Comparison of ENCODE assay signal across 8 cellular contexts in the genomic region with DNA sequence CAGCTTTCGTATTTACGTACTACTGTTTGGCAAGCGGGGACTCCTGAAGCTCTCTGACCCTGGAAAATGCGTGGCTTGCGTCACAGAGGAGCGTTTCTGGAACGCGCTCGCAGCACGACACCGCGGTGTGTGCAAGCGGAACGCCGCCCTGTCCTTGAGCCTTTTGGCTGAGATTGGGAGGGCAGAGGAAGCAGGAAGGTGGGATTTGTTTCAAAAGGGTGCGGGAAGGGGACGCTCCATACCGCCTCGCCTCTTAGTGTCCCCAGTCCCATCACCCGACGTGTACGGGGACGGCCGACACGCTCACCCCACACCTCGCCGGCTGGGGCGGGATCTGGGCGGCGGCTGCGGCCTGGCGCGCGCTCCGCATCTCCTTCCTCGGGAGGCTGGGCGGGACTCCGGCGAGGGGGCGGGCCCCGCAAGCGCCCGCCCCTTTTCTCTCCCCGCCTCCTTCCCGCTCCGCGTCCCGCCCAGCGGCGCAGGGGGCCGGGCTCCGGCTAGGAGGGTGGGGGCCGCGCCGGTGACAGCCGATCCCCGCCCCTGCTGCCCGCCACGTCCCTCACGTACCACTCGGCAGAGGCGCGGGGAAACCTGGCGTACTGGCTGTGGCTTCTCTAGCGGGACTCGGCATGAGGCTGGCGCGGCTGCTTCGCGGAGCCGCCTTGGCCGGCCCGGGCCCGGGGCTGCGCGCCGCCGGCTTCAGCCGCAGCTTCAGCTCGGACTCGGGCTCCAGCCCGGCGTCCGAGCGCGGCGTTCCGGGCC. TPM values are rescaled to one million over a fixed set of nuclear protein-coding genes. Genes with fewer than 3 reads are reported as not detected.
A peak's percentile ranks its signal among the peaks of the same experiment; 100 is the strongest.
DNase-seq lines count a peak whose midpoint lies in the region; ATAC-seq, FAIRE-seq and TF ChIP-seq lines count a peak whose summit lies in the region.

PDK1 (plus strand) TSS at position 569 of the 762 bp plus-strand sequence; CDS start at position 630, 61 bp downstream.

- no peak for TF ChIP-seq EP300 in H1 (IDR thresholded peaks at IDR 0.05; ENCODE audit: borderline replicate concordance in 1 of 2, low read depth in 2 of 2, low read length in 2 of 2)

- H2BK20ac ChIP-seq in H1 (ENCODE audit: low read length): peak within 1 kb of the TSS; percentile 90; the same call in 1 of the 2 replicates

- peaks cover 3% of the 10 kb centered on the region; the same call in 1 of the 2 replicates for H3K79me1 ChIP-seq in H1 (ENCODE audit: low read depth, low read length)

- no peak for TF ChIP-seq RAD21 in H1 (IDR thresholded peaks at IDR 0.05 in 1 of 2, conservative IDR thresholded peaks at IDR 0.05 in 1 of 2; ENCODE audit: low read depth in 2 of 2, low read length in 2 of 2)

- no peak for TF ChIP-seq CTCF in H1 (IDR thresholded peaks at IDR 0.05; ENCODE audit: control extremely low read depth in 1 of 3, insufficient read depth in 1 of 3, low read depth in 1 of 3, low read length in 3 of 3)

- CTCF ChIA-PET in H1 (lab: Charles Lee; ENCODE audit: partially characterized antibody): no interaction called here

- H4K91ac ChIP-seq in H1 (replicated peaks; ENCODE audit: insufficient read length, low read length): peak within 1 kb of the TSS; percentile 91

- H3K56ac ChIP-seq in H1 (replicated peaks; ENCODE audit: insufficient read length, low read depth, low read length): peak within 1 kb of the TSS; percentile 80

- no peaks in the 10 kb centered on the region for H3K27me3 ChIP-seq in H1 (replicated peaks in 1 of 4; ENCODE audit: control insufficient read depth in 3 of 4, extremely low read depth in 1 of 4, insufficient read depth in 3 of 4, low read length in 3 of 4)

- H2BK120ac ChIP-seq in H1 (replicated peaks; ENCODE audit: low read depth, low read length): peak within 1 kb of the TSS; percentile 13

- no peak within 1 kb of the TSS for H2AK5ac ChIP-seq in H1 (ENCODE audit: low read depth, low read length)

- POLR2A ChIA-PET in H1 (lab: Charles Lee; ENCODE audit: partially characterized antibody): interaction anchor here (0.7 to 2.4 kb wide), 8 partner anchors 9 to 119 kb away, joined by 3 to 8 read pairs (median 5); no protein-coding TSS in a partner anchor

- H2AFZ ChIP-seq in H1 (ENCODE audit: low read length): peak within 1 kb of the TSS; percentile 94

- DNase-seq in COLO829 (ENCODE audit: low spot score) (peak; percentile 81), HT-29 (ENCODE audit: low spot score) (peak; percentile 90), NOMO-1 treated with DMSO at 0.1 percent for 48 hours (lab: John Stamatoyannopoulos, UW; ENCODE audit: unreplicated experiment) (peak; percentile 85), H1 (ENCODE audit: low read depth in 1 of 2, low spot score in 2 of 2) (peak; percentile 43 to 91), mesenteric fat pad (ENCODE audit: low spot score) (peak; percentile 96)
- peak; percentile 75 to 87 (median 76) for DNase-seq in activated CD8-positive, alpha-beta memory T cell treated with anti-CD3 and anti-CD28 coated beads for 48 hours (ENCODE audit: low read depth in 2 of 3, low spot score in 2 of 3)
- peak; percentile 79 for DNase-seq in stimulated activated CD8-positive, alpha-beta memory T cell treated with anti-CD3 and anti-CD28 coated beads, Interleukin-15, amount 100 ng/mL, for 24 hours (ENCODE audit: low read depth)

- H2BK15ac ChIP-seq in H1 (ENCODE audit: low read length): 0 out of 2 replicates have a peak within 1 kb of the TSS, but pooled peaks have one; percentile 88

- peak within 1 kb of the TSS; percentile 75 for H4K5ac ChIP-seq in H1 (ENCODE audit: insufficient read length, low read depth, low read length)

- ATAC-seq in GM21360 (IDR thresholded peaks at IDR 0.05; ENCODE audit: unreplicated experiment): peak; percentile 86

- no peak within 1 kb of the TSS for H3K14ac ChIP-seq in H1 (ENCODE audit: insufficient read length)

- no peaks in the 10 kb centered on the region for H4K20me1 ChIP-seq in H1 (replicated peaks in 1 of 2; ENCODE audit: control insufficient read depth in 1 of 2, insufficient read depth in 2 of 2, low read length in 2 of 2)

- H3K4me1 ChIP-seq in H1 (replicated peaks in 1 of 4; ENCODE audit: control insufficient read depth in 3 of 4, insufficient read depth in 4 of 4, low read length in 3 of 4): peaks cover 5 to 23% (median 16%) of the 10 kb centered on the region in 4 experiments; a peak in 6 of 7 replicates

- H3K27ac ChIP-seq in H1 (ENCODE audit: low read depth, low read length): peak within 1 kb of the TSS; percentile 94

- H3K36me3 ChIP-seq in H1 (ENCODE audit: control insufficient read depth in 2 of 4, insufficient read depth in 4 of 4, low read length in 3 of 4): peaks cover 0 to 7% (median 2%) of the 10 kb centered on the region in 4 experiments; a peak in 2 of 8 replicates

- WGBS in H1 (ENCODE audit: extremely low coverage in 1 of 2, insufficient coverage in 1 of 2, insufficient read length in 1 of 2, insufficient replicate concordance in 2 of 2, low coverage in 1 of 2, low lambda C conversion rate in 2 of 2, missing lambda C conversion rate in 1 of 2), 2 experiments: 2% methylated on average over 47 of the region's 88 CpGs; no CpG with 5 or more reads in 1 of the 2 experiments

- peak within 1 kb of the TSS; percentile 73 to 87 for H3K4me2 ChIP-seq in H1 (ENCODE audit: insufficient read depth in 1 of 2, low read depth in 2 of 2, low read length in 2 of 2)

- H3K9me3 ChIP-seq in H1 (ENCODE audit: insufficient read depth in 2 of 2, low read depth in 1 of 2, low read length in 1 of 2): no peaks in the 10 kb centered on the region

- peak within 1 kb of the TSS; percentile 55 for H3K4ac ChIP-seq in H1 (replicated peaks; ENCODE audit: insufficient read length, low read depth, low read length)

- peak within 1 kb of the TSS; percentile 95 for H2BK12ac ChIP-seq in H1 (ENCODE audit: low read depth, low read length)

- H3K23ac ChIP-seq in H1 (ENCODE audit: insufficient read length): no peak within 1 kb of the TSS

- TF ChIP-seq POLR2A in H1 (IDR thresholded peaks at IDR 0.05; ENCODE audit: control extremely low read depth in 1 of 2, low read depth in 2 of 2, low read length in 2 of 2): peak; percentile 91 to 99

- peak within 1 kb of the TSS; percentile 91 for H2BK5ac ChIP-seq in H1 (ENCODE audit: low read depth, low read length)

- H3K18ac ChIP-seq in H1 (ENCODE audit: extremely low read depth, low read length): peak within 1 kb of the TSS; percentile 100

- peak within 1 kb of the TSS; percentile 95 for H4K8ac ChIP-seq in H1 (ENCODE audit: extremely low read depth, insufficient read depth, low read length)

- FAIRE-seq in H1 (lab: Jason Lieb, UNC): no peak

- H3K23me2 ChIP-seq in H1 (ENCODE audit: low read depth, low read length): peaks cover 11% of the 10 kb centered on the region

- H3K4me3 ChIP-seq in H1 (ENCODE audit: extremely low read depth in 1 of 4, insufficient read depth in 2 of 4, low read depth in 3 of 4, low read length in 4 of 4): peak within 1 kb of the TSS; percentile 71 to 87 (median 80)

- peak within 1 kb of the TSS; percentile 82 to 95 (median 91) for H3K9ac ChIP-seq in H1 (replicated peaks in 1 of 4; ENCODE audit: extremely low read depth in 1 of 4, low read depth in 3 of 4, low read length in 3 of 4)

- peaks cover 4 to 43% of the 10 kb centered on the region in 2 experiments; a peak in 2 of 4 replicates for H3K79me2 ChIP-seq in H1 (ENCODE audit: control insufficient read depth in 1 of 2, insufficient read depth in 2 of 2, low read length in 2 of 2)

TF ChIP-seq in H1, 55 proteins besides CTCF, POLR2A, EP300 and RAD21 (continues in another document):
- TF ChIP-seq ASH2L (IDR thresholded peaks at IDR 0.05; ENCODE audit: low read length) (peak; percentile 92), JUND (IDR thresholded peaks at IDR 0.05; ENCODE audit: low read length) (no peak), POLR2AphosphoS5 (IDR thresholded peaks at IDR 0.05; ENCODE audit: low read depth, low read length) (peak; percentile 94), KDM5A (IDR thresholded peaks at IDR 0.05; ENCODE audit: low read length) (no peak), TAF1 (IDR thresholded peaks at IDR 0.05; ENCODE audit: low read depth, low read length) (peak; percentile 87), NANOG (IDR thresholded peaks at IDR 0.05; ENCODE audit: insufficient read depth, low read depth, low read length, poor library complexity, severe bottlenecking) (no peak), RBBP5 (IDR thresholded peaks at IDR 0.05; ENCODE audit: borderline replicate concordance, low read depth, low read length) (peak; percentile 89), SUZ12 (IDR thresholded peaks at IDR 0.05; ENCODE audit: low read length) (no peak), EGR1 (IDR thresholded peaks at IDR 0.05; ENCODE audit: borderline replicate concordance, low read depth, low read length) (0 out of 2 replicates have a peak, but pooled peaks have one; percentile 18), PHF8 (conservative IDR thresholded peaks at IDR 0.05; ENCODE audit: low read depth, low read length) (peak; percentile 83), ZNF274 (IDR thresholded peaks at IDR 0.05; ENCODE audit: borderline replicate concordance, extremely low read depth, low read length) (no peak), TBP (IDR thresholded peaks at IDR 0.05; ENCODE audit: low read depth, low read length) (peak; percentile 47; the same call in 1 of the 2 replicates), CREB1 (IDR thresholded peaks at IDR 0.05) (peak; percentile 77), SIN3A (conservative IDR thresholded peaks at IDR 0.05 in 1 of 2, IDR thresholded peaks at IDR 0.05 in 1 of 2; ENCODE audit: low read depth in 1 of 2, low read length in 2 of 2) (peak; percentile 42; a peak in 1 of 4 replicates), KDM4A (IDR thresholded peaks at IDR 0.05; ENCODE audit: low read depth, low read length, severe bottlenecking) (peak; percentile 71), RFX5 (IDR thresholded peaks at IDR 0.05; ENCODE audit: borderline replicate concordance, low read depth, low read length) (no peak)
- TF ChIP-seq, protein P1, sequence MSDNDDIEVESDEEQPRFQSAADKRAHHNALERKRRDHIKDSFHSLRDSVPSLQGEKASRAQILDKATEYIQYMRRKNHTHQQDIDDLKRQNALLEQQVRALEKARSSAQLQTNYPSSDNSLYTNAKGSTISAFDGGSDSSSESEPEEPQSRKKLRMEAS (IDR thresholded peaks at IDR 0.05): peak; percentile 71

RNA-seq across cellular contexts. Expression of gene PDK1, which starts in this region (rescaled TPM):
- total RNA-seq in HT-29 (2014; rRNA removed; shearing (Covaris generic)): 9.7 and 20.7 TPM in 2 replicates
- total RNA-seq in H1 (2021; fragmentation: NEBNext Ultra II Directional; extraction: Animal tissue kit (Norgen Biotek cat#: 25700)): 18.2 and 18.7 TPM in 2 replicates
- 10.7 and 21.9 TPM in 2 replicates for polyA plus RNA-seq in H1 (2011; rRNA removed)
- polyA plus RNA-seq in H1 (2011; cell fraction: cytosol; rRNA removed): 18.3 TPM
- 26.8 TPM for polyA plus RNA-seq in H1 (2011; cell fraction: nucleus; rRNA removed)
- polyA plus RNA-seq in H1 (2012, experiment 1 of 2): 18.4 to 29.1 TPM (median 22.2 TPM) in 4 replicates
- polyA plus RNA-seq in H1 (2012, experiment 2 of 2): 1.9 TPM
- 14.6 TPM for polyA plus RNA-seq in H1 (2013, experiment 1 of 2)
- 13.6 TPM for polyA plus RNA-seq in H1 (2013, experiment 2 of 2)
- 61.6 and 153 TPM in 2 replicates for polyA minus RNA-seq in H1 (2011; rRNA and poly(A)+ RNA removed)
- 30.0 TPM for polyA minus RNA-seq in H1 (2011; cell fraction: cytosol; rRNA and poly(A)+ RNA removed)
- 51.6 TPM for polyA minus RNA-seq in H1 (2011; cell fraction: nucleus; rRNA and poly(A)+ RNA removed)
- total RNA-seq in mesenteric fat pad: 14.6 TPM

Comparison
In these comparisons a context has a peak if more than half of its experiments do, and no peak if none do; other contexts are left out.
1. Peak in every context shown above with its lines: DNase-seq, ATAC-seq, H3K4me3 ChIP-seq and H3K27ac ChIP-seq.